Comparison of ENCODE assay signal across 14 cellular contexts in the genomic region with DNA sequence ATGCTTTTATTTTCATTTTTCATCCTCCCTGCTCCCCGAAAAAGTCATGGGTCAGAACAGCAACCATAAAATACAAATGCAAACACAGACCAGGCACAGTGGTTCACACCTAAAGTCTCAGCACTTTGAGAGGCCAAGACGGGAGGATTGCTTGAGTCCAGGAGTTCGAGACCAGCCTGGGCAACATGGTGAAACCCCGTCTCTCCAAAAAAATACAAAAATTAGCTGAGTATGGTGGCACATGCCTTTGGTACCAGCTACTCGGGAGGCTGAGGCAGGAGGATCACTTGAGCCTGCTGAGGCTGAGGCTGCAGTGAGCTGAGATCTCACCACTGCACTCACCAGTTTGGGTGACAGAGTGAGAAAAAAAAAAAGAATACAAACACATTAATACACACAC.
"Had no signal": no experiment of that assay in that cellular context is flagged by ENCODE, and none has a peak within 500 bp of the region (broad histone marks: within the 10 kb centered on the region; RNA-seq: fewer than 3 reads in every experiment).

No MANE protein-coding gene starts in this region.

- H3K4me1 ChIP-seq: thyroid gland had no signal

- H3K9me3 ChIP-seq: prostate gland, thyroid gland had no signal

- H3K4me3 ChIP-seq: prostate gland, thyroid gland had no signal

- H3K27ac ChIP-seq: thyroid gland had no signal

- H3K36me3 ChIP-seq: prostate gland, thyroid gland had no signal

- FAIRE-seq: astrocyte had no signal

- DNase-seq: activated CD4-positive, alpha-beta T cell treated with anti-CD3 and anti-CD28 coated beads, Interleukin-2, amount 50 U/mL, for 48 hours; activated CD4-positive, CD25-positive, alpha-beta regulatory T cell treated with anti-CD3 and anti-CD28 coated beads, Interleukin-2, amount 50 U/mL, for 72 hours; activated naive CD4-positive, alpha-beta T cell treated with anti-CD3 and anti-CD28 coated beads, Interleukin-2, amount 10 ng/mL, durations not matched to agents 7 days and 5 days; activated T-cell treated with anti-CD3 and anti-CD28 coated beads, Interleukin-2, amount 50 U/mL, for 1 hour; dorsolateral prefrontal cortex; glutamatergic neuron; hypothalamus; occipital lobe; stimulated activated CD4-positive, alpha-beta T cell treated with anti-CD3 and anti-CD28 coated beads, Interleukin-12 subunit alpha, Interleukin-12 subunit beta, amount 100 ng/mL, for 4 hours; stimulated activated CD4-positive, alpha-beta T cell treated with anti-CD3 and anti-CD28 coated beads, Interleukin-2, amount 100 ng/mL, for 24 hours; SW 1271; thyroid gland had no signal

- H3K27me3 ChIP-seq: dorsolateral prefrontal cortex, thyroid gland had no signal
